In the genomic region with DNA sequence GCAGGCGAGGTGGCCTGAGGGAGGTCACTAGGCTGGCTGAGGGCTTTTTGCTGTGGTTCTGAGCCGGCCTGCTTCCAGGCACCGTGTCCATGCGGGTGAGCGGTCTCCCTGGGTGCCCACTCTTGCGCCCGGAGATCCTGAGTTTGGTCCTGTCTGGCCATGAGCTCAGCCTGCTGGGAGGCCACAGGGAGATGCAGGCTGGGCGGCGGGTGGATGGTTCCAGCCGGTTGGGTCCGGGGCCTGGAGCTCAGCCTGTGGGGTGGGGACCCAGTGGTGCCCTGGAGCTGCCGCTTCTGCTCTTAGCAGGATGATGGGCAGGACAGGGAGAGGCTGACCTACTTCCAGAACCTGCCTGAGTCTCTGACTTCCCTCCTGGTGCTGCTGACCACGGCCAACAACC, we compare ENCODE assay signal across 16 cellular contexts. TPM values are rescaled to one million over a fixed set of nuclear protein-coding genes. Genes with fewer than 3 reads are reported as not detected.
DNase-seq lines count a peak whose midpoint lies in the region; ATAC-seq and TF ChIP-seq lines count a peak whose summit lies in the region.
"Had no signal": no experiment of that assay in that cellular context is flagged by ENCODE, and none has a peak within 500 bp of the region (broad histone marks: within the 10 kb centered on the region; RNA-seq: fewer than 3 reads in every experiment).

No MANE protein-coding gene starts in this region.

- H3K36me3 ChIP-seq in heart left ventricle (peaks cover 0 to 52% (median 35%) of the 10 kb centered on the region in 9 donors), neuronal stem cell (replicated peaks in 1 of 2; ENCODE audit: control insufficient read depth in 2 of 2, insufficient read depth in 2 of 2, low read length in 2 of 2) (peaks cover 5 to 41% of the 10 kb centered on the region in 2 donors), vagina (peaks cover 0 to 29% of the 10 kb centered on the region in 2 donors)

- H2AK5ac ChIP-seq in neuronal stem cell (ENCODE audit: low read depth, low read length), result no peak overlapping the region

- H3K27ac ChIP-seq in heart left ventricle (peak overlapping the region in 1 of 12 donors; percentile 68), neuronal stem cell (replicated peaks; ENCODE audit: low read length) (no peak overlapping the region), vagina (peak overlapping the region; percentile 53)
- H3K27ac ChIP-seq: 22Rv1, GM23248 had no signal

- no peak overlapping the region for H3K4ac ChIP-seq in neuronal stem cell (ENCODE audit: low read length)

- no peak for ATAC-seq in Right ventricle myocardium inferior
- ATAC-seq in heart left ventricle, result no peak
- ATAC-seq in T-helper 17 cell, result no peak

- H3K79me1 ChIP-seq in neuronal stem cell (ENCODE audit: low read depth, low read length), result peaks cover 21% of the 10 kb centered on the region

- H3K4me2 ChIP-seq in neuronal stem cell (ENCODE audit: insufficient read depth, low read length, poor library complexity, severe bottlenecking), result no peak overlapping the region

- TF ChIP-seq POLR2A in heart left ventricle (IDR thresholded peaks at IDR 0.05) (no peak), vagina (IDR thresholded peaks at IDR 0.05) (no peak)

- no peak overlapping the region for H2AFZ ChIP-seq in neuronal stem cell (ENCODE audit: low read length)
- H2AFZ ChIP-seq: GM23248 had no signal

- H2BK12ac ChIP-seq in neuronal stem cell (ENCODE audit: low read length), result peak overlapping the region; percentile 97

- no peaks in the 10 kb centered on the region for H3K9me3 ChIP-seq in heart left ventricle
- H3K9me3 ChIP-seq in T-helper 17 cell (ENCODE audit: control insufficient read depth, low read length, poor library complexity, severe bottlenecking), result no peaks in the 10 kb centered on the region
- peaks cover 0 to 2% of the 10 kb centered on the region in 2 donors for H3K9me3 ChIP-seq in neuronal stem cell (replicated peaks in 1 of 2; ENCODE audit: control insufficient read depth in 2 of 2, insufficient read depth in 1 of 2, low read depth in 1 of 2, low read length in 2 of 2)
- H3K9me3 ChIP-seq in vagina, result no peaks in the 10 kb centered on the region
- H3K9me3 ChIP-seq: BLaER1 treated with 17β-estradiol and CSF1 and Interleukin-3, amounts not matched to agents 10 nM and 100 nM had no signal

- H3K4me1 ChIP-seq in heart left ventricle (peaks cover 0 to 23% (median 0%) of the 10 kb centered on the region in 12 donors), neuronal stem cell (ENCODE audit: control insufficient read depth in 2 of 2, insufficient read depth in 1 of 2, low read depth in 1 of 2, low read length in 2 of 2) (no peaks in the 10 kb centered on the region), vagina (peaks cover 23% of the 10 kb centered on the region)

- no peak overlapping the region for H4K91ac ChIP-seq in neuronal stem cell (ENCODE audit: low read depth, low read length, poor library complexity)

- peaks cover 4% of the 10 kb centered on the region for H3K36me3 Mint-ChIP-seq in T-helper 17 cell (ENCODE audit: low read depth)

- no peak overlapping the region for H2BK15ac ChIP-seq in neuronal stem cell (ENCODE audit: low read length)

- peak overlapping the region; percentile 21 for H3K9ac ChIP-seq in neuronal stem cell (ENCODE audit: low read depth, low read length, poor library complexity)
- H3K9ac ChIP-seq: GM23248 had no signal

- peak overlapping the region; percentile 6 for H3K23ac ChIP-seq in neuronal stem cell (ENCODE audit: low read depth, low read length, poor library complexity)

- WGBS in heart left ventricle, 4 donors, result 83 to 94% (median 94%) methylated on average over 2 to 13 of the region's 13 CpGs
- no CpG with 5 or more reads among the region's 13 CpGs for WGBS in neuronal stem cell (ENCODE audit: extremely low coverage in 2 of 2, insufficient read length in 2 of 2, insufficient replicate concordance in 1 of 2), 2 donors

- no peak overlapping the region for H2BK120ac ChIP-seq in neuronal stem cell (ENCODE audit: low read depth, low read length)

- H3K4me3 ChIP-seq in heart left ventricle, result no peak overlapping the region
- H3K4me3 ChIP-seq in neuronal stem cell (ENCODE audit: low read length in 2 of 2), result no peak overlapping the region
- H3K4me3 ChIP-seq in vagina, result no peak overlapping the region
- H3K4me3 ChIP-seq: BLaER1 treated with 17β-estradiol and CSF1 and Interleukin-3, amounts not matched to agents 10 nM and 100 nM; GM23248 had no signal

- no peak overlapping the region for H3K4me3 Mint-ChIP-seq in T-helper 17 cell
- H3K4me3 Mint-ChIP-seq: CD4-positive, CD25-positive, alpha-beta regulatory T cell had no signal

- no peaks in the 10 kb centered on the region for H3K27me3 ChIP-seq in heart left ventricle
- no peaks in the 10 kb centered on the region for H3K27me3 ChIP-seq in neuronal stem cell (ENCODE audit: control insufficient read depth in 3 of 3, insufficient read depth in 3 of 3, low read depth in 1 of 3, low read length in 3 of 3)
- no peaks in the 10 kb centered on the region for H3K27me3 ChIP-seq in vagina
- H3K27me3 ChIP-seq: BLaER1 treated with 17β-estradiol and CSF1 and Interleukin-3, amounts not matched to agents 10 nM and 100 nM had no signal

- DNase-seq in Right ventricle myocardium inferior (ENCODE audit: missing footprints) (peak; percentile 44), heart left ventricle (no peak), T-helper 17 cell (no peak), neuronal stem cell (ENCODE audit: low spot score) (no peak), vagina (ENCODE audit: extremely low spot score in 2 of 2) (no peak), NAMALWA (ENCODE audit: low spot score) (no peak), NCI-H524 (lab: John Stamatoyannopoulos, UW) (no peak), dedifferentiated amniotic fluid mesenchymal stem cell (ENCODE audit: extremely low spot score) (no peak)
- DNase-seq: Calu3; CD4-positive, CD25-positive, alpha-beta regulatory T cell; DMS 273 treated with DMSO at 0.1 percent for 48 hours; GM23248; H7 had no signal

- no peaks in the 10 kb centered on the region for H3K27me3 Mint-ChIP-seq in T-helper 17 cell
- H3K27me3 Mint-ChIP-seq: CD4-positive, CD25-positive, alpha-beta regulatory T cell had no signal

- H4K8ac ChIP-seq in neuronal stem cell (ENCODE audit: low read depth, low read length), result no peak overlapping the region

- H3K18ac ChIP-seq in neuronal stem cell (ENCODE audit: low read length), result no peak overlapping the region

- peak overlapping the region; percentile 21 for H3K27ac Mint-ChIP-seq in T-helper 17 cell

- peak overlapping the region; percentile 66 for H2BK5ac ChIP-seq in neuronal stem cell (ENCODE audit: low read length)

- TF ChIP-seq CTCF in heart left ventricle (IDR thresholded peaks at IDR 0.05) (no peak), vagina (IDR thresholded peaks at IDR 0.05) (no peak)

- intact Hi-C loops in Right ventricle myocardium inferior (cut with DNase I), result no loop called here
- intact Hi-C loops in heart left ventricle (cut with DNase I), result no loop called here
- intact Hi-C loops in vagina (cut with DNase I), result no loop called here

- no peak overlapping the region for H3K14ac ChIP-seq in neuronal stem cell (ENCODE audit: low read length)

- H3K4me1 Mint-ChIP-seq in T-helper 17 cell, result peaks cover 6% of the 10 kb centered on the region

RNA-seq across cellular contexts. Expression of a gene that starts 18.5 kb away (rescaled TPM):
- 9.1 TPM for total RNA-seq in Right ventricle myocardium inferior
- 10 to 100 TPM in 3 of 9 donors, 1 to 10 TPM in 6; 4.1 to 17.6 (median 7.5) TPM for total RNA-seq in heart left ventricle
- 10 to 100 TPM in 1 of 2 donors, 1 to 10 TPM in 1; 4.8 to 11.1 TPM for polyA plus RNA-seq in heart left ventricle
- 10 to 100 TPM in 1 of 2 donors, 1 to 10 TPM in 1; 9.1 to 16.4 TPM for total RNA-seq in T-helper 17 cell
- polyA plus RNA-seq in neuronal stem cell (2013, experiment 1 of 2), result 4.3 TPM
- polyA plus RNA-seq in neuronal stem cell (2013, experiment 2 of 2), result 4.3 TPM
- total RNA-seq in vagina, result 21.1 TPM

RNA-seq across cellular contexts. Expression of a gene that starts 54.2 kb away (rescaled TPM):
- total RNA-seq in Right ventricle myocardium inferior (7.6 TPM), heart left ventricle (10 to 100 TPM in 1 of 9 donors, 1 to 10 TPM in 8; 1.6 to 13.1 (median 3.3) TPM), T-helper 17 cell (not detected), vagina (84.5 TPM)
- 1 to 10 TPM; 4.2 to 4.9 TPM for polyA plus RNA-seq in heart left ventricle
- 2.2 TPM for polyA plus RNA-seq in neuronal stem cell (2013, experiment 1 of 2)
- 2.0 TPM for polyA plus RNA-seq in neuronal stem cell (2013, experiment 2 of 2)
- total RNA-seq: CD4-positive, CD25-positive, alpha-beta regulatory T cell; Daoy had no signal
- polyA plus RNA-seq: CD4-positive, CD25-positive, alpha-beta regulatory T cell had no signal
